ENCODE assay signal across 13 cellular contexts in genomic region chr10:112802411-112803060, GRCh38.
DNase-seq lines count a peak whose midpoint lies in the region; ATAC-seq and TF ChIP-seq lines count a peak whose summit lies in the region.
"Had no signal": no experiment of that assay in that cellular context is flagged by ENCODE, and none has a peak within 500 bp of the region (broad histone marks: within the 10 kb centered on the region; RNA-seq: fewer than 3 reads in every experiment).

No MANE protein-coding gene starts in this region.

- H3K4me1 Mint-ChIP-seq in Calu3 (ENCODE audit: low read depth, unreplicated experiment), result peaks cover 51% of the 10 kb centered on the region
- no peaks in the 10 kb centered on the region for H3K4me1 Mint-ChIP-seq in central memory CD8-positive, alpha-beta T cell
- H3K4me1 Mint-ChIP-seq in CD4-positive, alpha-beta T cell (ENCODE audit: low read depth), result no peaks in the 10 kb centered on the region
- H3K4me1 Mint-ChIP-seq: B cell; CD8-positive, alpha-beta memory T cell had no signal

- no peak for TF ChIP-seq CTCF in Calu3 (IDR thresholded peaks at IDR 0.05; ENCODE audit: unreplicated experiment)
- no peak for TF ChIP-seq CTCF in CD4-positive, alpha-beta T cell (IDR thresholded peaks at IDR 0.05)

- CTCF ChIA-PET in Calu3 (lab: Charles Lee), result no interaction called here
- CTCF ChIA-PET in CD4-positive, alpha-beta T cell (lab: Charles Lee), result no interaction called here

- no peak overlapping the region for H3K27ac ChIP-seq in CD4-positive, alpha-beta T cell (ENCODE audit: low read depth, low read length)
- H3K27ac ChIP-seq: BLaER1 treated with 17β-estradiol and CSF1 and Interleukin-3, amounts not matched to agents 10 nM and 100 nM had no signal

- no peak overlapping the region for H3K4me3 Mint-ChIP-seq in Calu3 (ENCODE audit: low read depth, unreplicated experiment)
- no peak overlapping the region for H3K4me3 Mint-ChIP-seq in central memory CD8-positive, alpha-beta T cell
- no peak overlapping the region for H3K4me3 Mint-ChIP-seq in CD4-positive, alpha-beta T cell
- H3K4me3 Mint-ChIP-seq: B cell; CD8-positive, alpha-beta memory T cell had no signal

- peaks cover 4% of the 10 kb centered on the region for H3K36me3 Mint-ChIP-seq in Calu3 (ENCODE audit: insufficient read depth, unreplicated experiment)
- H3K36me3 Mint-ChIP-seq in central memory CD8-positive, alpha-beta T cell (ENCODE audit: insufficient read depth), result peaks cover 2% of the 10 kb centered on the region
- H3K36me3 Mint-ChIP-seq in CD4-positive, alpha-beta T cell (ENCODE audit: low read depth), result peaks cover 10% of the 10 kb centered on the region

- H3K9me3 ChIP-seq in CD4-positive, alpha-beta T cell (ENCODE audit: control insufficient read depth, low read length), result no peaks in the 10 kb centered on the region
- H3K9me3 ChIP-seq: BLaER1 treated with 17β-estradiol and CSF1 and Interleukin-3, amounts not matched to agents 10 nM and 100 nM; HAP-1 had no signal

- H3K27me3 ChIP-seq in CD4-positive, alpha-beta T cell (ENCODE audit: control insufficient read depth, insufficient read depth, low read length), result no peaks in the 10 kb centered on the region
- H3K27me3 ChIP-seq: BLaER1 treated with 17β-estradiol and CSF1 and Interleukin-3, amounts not matched to agents 10 nM and 100 nM had no signal

- peak; percentile 24 for ATAC-seq in central memory CD8-positive, alpha-beta T cell (replicated peaks; ENCODE audit: extremely low read depth, poor library complexity, severe bottlenecking)
- ATAC-seq in sciatic nerve, result peak; percentile 76
- no peak for ATAC-seq in CD4-positive, alpha-beta T cell (ENCODE audit: poor library complexity)

- H3K9me3 Mint-ChIP-seq in Calu3 (ENCODE audit: low read depth, unreplicated experiment), result no peaks in the 10 kb centered on the region
- no peaks in the 10 kb centered on the region for H3K9me3 Mint-ChIP-seq in central memory CD8-positive, alpha-beta T cell
- no peaks in the 10 kb centered on the region for H3K9me3 Mint-ChIP-seq in CD4-positive, alpha-beta T cell
- H3K9me3 Mint-ChIP-seq: CD8-positive, alpha-beta memory T cell had no signal

- peak overlapping the region; percentile 84 for H3K27ac Mint-ChIP-seq in Calu3 (ENCODE audit: unreplicated experiment)
- H3K27ac Mint-ChIP-seq in central memory CD8-positive, alpha-beta T cell (ENCODE audit: low read depth), result no peak overlapping the region
- no peak overlapping the region for H3K27ac Mint-ChIP-seq in CD4-positive, alpha-beta T cell
- H3K27ac Mint-ChIP-seq: B cell; CD8-positive, alpha-beta memory T cell had no signal

- no peaks in the 10 kb centered on the region for H3K27me3 Mint-ChIP-seq in Calu3 (ENCODE audit: unreplicated experiment)
- no peaks in the 10 kb centered on the region for H3K27me3 Mint-ChIP-seq in central memory CD8-positive, alpha-beta T cell
- H3K27me3 Mint-ChIP-seq in CD4-positive, alpha-beta T cell, result no peaks in the 10 kb centered on the region
- H3K27me3 Mint-ChIP-seq: B cell; CD8-positive, alpha-beta memory T cell had no signal

- BruUV-seq in Calu3 (replicated peaks; lab: Mats Ljungman, UMichigan), result no TSS peak

- intact Hi-C loops in Calu3 (cut with micrococcal nuclease; ENCODE audit: unreplicated experiment), result loop anchor here (5.0 to 10.0 kb wide), 2 partner anchors 155 to 238 kb away; no protein-coding TSS in a partner anchor
- intact Hi-C loops in sciatic nerve (cut with DNase I), result no loop called here
- intact Hi-C loops in CD4-positive, alpha-beta T cell (cut with DNase I, micrococcal nuclease), result no loop called here

- DNase-seq in Calu3, result no peak
- DNase-seq in central memory CD8-positive, alpha-beta T cell (ENCODE audit: low spot score in 2 of 2), result no peak
- peak; percentile 35 for DNase-seq in islet precursor cell
- no peak for DNase-seq in sciatic nerve (ENCODE audit: low spot score)
- DNase-seq in CD4-positive, alpha-beta T cell, result no peak
- DNase-seq in NCI-H446 (lab: John Stamatoyannopoulos, UW), result no peak
- DNase-seq in stimulated activated CD4-positive, alpha-beta T cell treated with anti-CD3 and anti-CD28 coated beads, Interleukin-12 subunit alpha, Interleukin-12 subunit beta, amount 100 ng/mL, for 4 hours, result no peak
- DNase-seq: CD8-positive, alpha-beta memory T cell; COR-L47; GOT3 had no signal

- POLR2A ChIA-PET in CD4-positive, alpha-beta T cell (lab: Charles Lee), result no interaction called here
